Comparison of ENCODE assay signal across 10 cellular contexts in genomic region chr1:161022432-161022831, GRCh38. TPM values are rescaled to one million over a fixed set of nuclear protein-coding genes. Genes with fewer than 3 reads are reported as not detected.
DNase-seq lines count a peak whose midpoint lies in the region; ATAC-seq, FAIRE-seq and TF ChIP-seq lines count a peak whose summit lies in the region.
"Not testable (repeated sequence)": the region's sequence is repeated elsewhere in the genome, so short reads cannot be mapped to it uniquely, and the experiment has no call there.
"Had no signal": no experiment of that assay in that cellular context is flagged by ENCODE, and none has a peak within 500 bp of the region (broad histone marks: within the 10 kb centered on the region; RNA-seq: fewer than 3 reads in every experiment).

No MANE protein-coding gene starts in this region.

- ATAC-seq in T-helper 17 cell, HepG2: not testable (repeated sequence)

- CTCF ChIA-PET in CD4-positive, alpha-beta memory T cell (lab: Charles Lee; ENCODE audit: partially characterized antibody); HepG2 (lab: Yijun Ruan, JAX; ENCODE audit: low intra/inter-chr PET ratio, low total read pairs): not testable (repeated sequence)
- CTCF ChIA-PET in activated naive CD4-positive, alpha-beta T cell treated with anti-CD3 and anti-CD28 coated beads for 36 hours (lab: Charles Lee) = interaction anchor here (1.0 to 2.8 kb wide), 4 partner anchors 8 to 66 kb away, joined by 3 to 11 read pairs (median 5); no protein-coding TSS in a partner anchor

- not testable (repeated sequence) for BruUV-seq in HepG2 (replicated peaks; lab: Mats Ljungman, UMichigan)

- not testable (repeated sequence) for TF ChIP-seq RAD21 in HepG2 (CRISPR knock-in tag; IDR thresholded peaks at IDR 0.05)

- not testable (repeated sequence) for FAIRE-seq in HepG2 (lab: Jason Lieb, UNC)

- H4K20me1 ChIP-seq in HepG2 (ENCODE audit: insufficient read depth, low read length) = not testable (repeated sequence)

- H3K4me3 Mint-ChIP-seq in CD4-positive, alpha-beta memory T cell = peak overlapping the region in 4 of 8 donors; percentile 5 to 56 (median 41)
- H3K4me3 Mint-ChIP-seq in T-helper 17 cell (peak overlapping the region; percentile 52), endodermal cell (peak overlapping the region; percentile 99), neural crest cell (peak overlapping the region; percentile 55)
- H3K4me3 Mint-ChIP-seq in activated naive CD4-positive, alpha-beta T cell treated with anti-CD3 and anti-CD28 coated beads for 36 hours = peak overlapping the region; percentile 14

- H3K4me1 Mint-ChIP-seq in CD4-positive, alpha-beta memory T cell = peaks cover 21 to 47% (median 33%) of the 10 kb centered on the region in 4 donors
- peaks cover 35% of the 10 kb centered on the region for H3K4me1 Mint-ChIP-seq in T-helper 17 cell
- peaks cover 37% of the 10 kb centered on the region for H3K4me1 Mint-ChIP-seq in activated naive CD4-positive, alpha-beta T cell treated with anti-CD3 and anti-CD28 coated beads for 36 hours (ENCODE audit: low read depth)
- peaks cover 31% of the 10 kb centered on the region for H3K4me1 Mint-ChIP-seq in endodermal cell
- peaks cover 21% of the 10 kb centered on the region for H3K4me1 Mint-ChIP-seq in neural crest cell

- H3K27me3 Mint-ChIP-seq in CD4-positive, alpha-beta memory T cell; T-helper 17 cell; activated naive CD4-positive, alpha-beta T cell treated with anti-CD3 and anti-CD28 coated beads for 36 hours (ENCODE audit: low read depth); endodermal cell (ENCODE audit: insufficient read depth): not testable (repeated sequence)
- H3K27me3 Mint-ChIP-seq in neural crest cell (ENCODE audit: low read depth) = peaks cover 55% of the 10 kb centered on the region

- not testable (repeated sequence) for TF ChIP-seq CTCF in LNCaP clone FGC (IDR thresholded peaks at IDR 0.05; ENCODE audit: control insufficient read depth, extremely low read depth, insufficient read depth); endodermal cell (conservative IDR thresholded peaks at IDR 0.05); HepG2 (CRISPR knock-in tag; IDR thresholded peaks at IDR 0.05); neural crest cell (conservative IDR thresholded peaks at IDR 0.05); vagina (IDR thresholded peaks at IDR 0.05)

- peaks cover 36% of the 10 kb centered on the region for H3K4me1 ChIP-seq in CD4-positive, alpha-beta memory T cell (ENCODE audit: insufficient read depth, low read length)
- not testable (repeated sequence) for H3K4me1 ChIP-seq in endodermal cell (ENCODE audit: control insufficient read depth, insufficient read depth, low read length)
- H3K4me1 ChIP-seq in HepG2 (ENCODE audit: insufficient read depth, low read length) (peaks cover 40% of the 10 kb centered on the region), vagina (peaks cover 21% of the 10 kb centered on the region)

- intact Hi-C loops in CD4-positive, alpha-beta memory T cell (cut with micrococcal nuclease); vagina (cut with DNase I): not testable (repeated sequence)
- intact Hi-C loops in activated naive CD4-positive, alpha-beta T cell treated with anti-CD3 and anti-CD28 coated beads for 36 hours (cut with micrococcal nuclease) = loop anchor here (1.0 kb wide), 1 partner anchor 10 kb away; no protein-coding TSS in a partner anchor
- intact Hi-C loops in HepG2 (cut with micrococcal nuclease; ENCODE audit: unreplicated experiment) = loop anchor here (1.0 kb wide), 1 partner anchor 9 kb away; no protein-coding TSS in a partner anchor

- DNase-seq in CD4-positive, alpha-beta memory T cell; LNCaP clone FGC (ENCODE audit: low read depth); T-helper 17 cell; activated naive CD4-positive, alpha-beta T cell treated with anti-CD3 and anti-CD28 coated beads for 36 hours; endodermal cell; HepG2 (ENCODE audit: low spot score); neural crest cell (ENCODE audit: low read depth, low spot score); vagina (ENCODE audit: extremely low spot score in 2 of 2): not testable (repeated sequence)

- H3K4me2 ChIP-seq in HepG2 (ENCODE audit: low read depth, low read length) = peak overlapping the region; percentile 77

- TF ChIP-seq POLR2A in HepG2 (IDR thresholded peaks at IDR 0.05; ENCODE audit: insufficient read depth in 1 of 2, low read depth in 2 of 2, low read length in 2 of 2); vagina (IDR thresholded peaks at IDR 0.05): not testable (repeated sequence)

- POLR2A ChIA-PET in CD4-positive, alpha-beta memory T cell (lab: Charles Lee; ENCODE audit: partially characterized antibody) = interaction anchor here (0.7 to 2.8 kb wide), 7 partner anchors 9 to 111 kb away, joined by 4 to 42 read pairs (median 9); partner anchors contain the start of genes ARHGAP30, DEDD, TSTD1 and USF1
- POLR2A ChIA-PET in HepG2 (lab: Yijun Ruan, JAX) = interaction anchor here (1.2 to 2.3 kb wide), 3 partner anchors 9 to 25 kb away, joined by 3 to 18 read pairs (median 18); partner anchors contain the start of gene USF1

- H2AFZ ChIP-seq in HepG2 (ENCODE audit: low read length) = not testable (repeated sequence)

- peak overlapping the region in 5 of 7 donors; percentile 41 to 92 (median 83) for H3K27ac Mint-ChIP-seq in CD4-positive, alpha-beta memory T cell
- H3K27ac Mint-ChIP-seq in T-helper 17 cell (peak overlapping the region; percentile 97), endodermal cell (peak overlapping the region; percentile 100)
- not testable (repeated sequence) for H3K27ac Mint-ChIP-seq in activated naive CD4-positive, alpha-beta T cell treated with anti-CD3 and anti-CD28 coated beads for 36 hours; neural crest cell (ENCODE audit: unreplicated experiment)

- in situ Hi-C loops in HepG2 (cut with HindIII; ENCODE audit: extremely low pct_ligation_motif_present, low pct_unique_long_range_greater_than_20kb) = not testable (repeated sequence)

- 90% methylated on average over 7 to 12 of the region's 12 CpGs for WGBS in endodermal cell (ENCODE audit: insufficient coverage in 1 of 2, insufficient read length in 1 of 2), 2 experiments
- WGBS in HepG2 (ENCODE audit: low lambda C conversion rate) = 42% methylated on average over 12 of the region's 12 CpGs

- not testable (repeated sequence) for H3K9me3 Mint-ChIP-seq in CD4-positive, alpha-beta memory T cell; activated naive CD4-positive, alpha-beta T cell treated with anti-CD3 and anti-CD28 coated beads for 36 hours; endodermal cell; neural crest cell

- not testable (repeated sequence) for H3K9ac ChIP-seq in endodermal cell (ENCODE audit: extremely low read depth, low read length, poor library complexity, severe bottlenecking); HepG2 (ENCODE audit: insufficient read depth, low read depth, low read length)

- H3K36me3 Mint-ChIP-seq in CD4-positive, alpha-beta memory T cell; T-helper 17 cell (ENCODE audit: low read depth); activated naive CD4-positive, alpha-beta T cell treated with anti-CD3 and anti-CD28 coated beads for 36 hours (ENCODE audit: low read depth); endodermal cell (ENCODE audit: low read depth); neural crest cell (ENCODE audit: low read depth): not testable (repeated sequence)

- H3K36me3 ChIP-seq in CD4-positive, alpha-beta memory T cell (ENCODE audit: insufficient read depth, low read length); endodermal cell (ENCODE audit: control insufficient read depth, insufficient read depth, low read length); HepG2 (replicated peaks in 1 of 2; ENCODE audit: control insufficient read depth in 1 of 2, insufficient read depth in 2 of 2, low read length in 2 of 2); vagina: not testable (repeated sequence)

- not testable (repeated sequence) for H3K9me3 ChIP-seq in CD4-positive, alpha-beta memory T cell (ENCODE audit: control insufficient read depth in 1 of 2, low read length in 2 of 2); T-helper 17 cell (ENCODE audit: control insufficient read depth, low read length, poor library complexity, severe bottlenecking); endodermal cell (ENCODE audit: control insufficient read depth, low read length); HepG2 (ENCODE audit: low read length); vagina

- not testable (repeated sequence) for H3K27me3 ChIP-seq in CD4-positive, alpha-beta memory T cell (ENCODE audit: insufficient read depth, low read length); endodermal cell (ENCODE audit: control insufficient read depth, insufficient read depth, low read length, poor library complexity, severe bottlenecking); HepG2 (ENCODE audit: control insufficient read depth in 1 of 2, insufficient read depth in 2 of 2, low read length in 2 of 2); vagina

- H3K4me3 ChIP-seq in CD4-positive, alpha-beta memory T cell (ENCODE audit: low read length in 2 of 2); endodermal cell (ENCODE audit: low read length); HepG2 (replicated peaks in 1 of 3; ENCODE audit: insufficient read depth in 1 of 3, low read depth in 2 of 3, low read length in 3 of 3); vagina: not testable (repeated sequence)
- H3K4me3 ChIP-seq in LNCaP clone FGC (ENCODE audit: low read depth, low read length) = peak overlapping the region; percentile 76

- not testable (repeated sequence) for TF ChIP-seq EP300 in HepG2 (IDR thresholded peaks at IDR 0.05; ENCODE audit: low read depth in 2 of 2, low read length in 2 of 2); HepG2 (CRISPR knock-in tag; IDR thresholded peaks at IDR 0.05; ENCODE audit: borderline replicate concordance)

- H3K79me2 ChIP-seq in HepG2 (ENCODE audit: insufficient read depth, low read length) = peaks cover 30% of the 10 kb centered on the region

- not testable (repeated sequence) for H3K27ac ChIP-seq in CD4-positive, alpha-beta memory T cell (ENCODE audit: low read depth, low read length); endodermal cell (ENCODE audit: low read depth, low read length); HepG2 (ENCODE audit: extremely low read length, insufficient read depth, low read length)
- H3K27ac ChIP-seq in vagina = peak overlapping the region; percentile 89

RNA-seq across cellular contexts. Expression of gene F11R, which starts 1.5 kb away (rescaled TPM):
- total RNA-seq in CD4-positive, alpha-beta memory T cell = 10 to 100 TPM; 19.3 to 27.1 TPM
- polyA plus RNA-seq in CD4-positive, alpha-beta memory T cell = 10 to 100 TPM; 15.9 to 33.2 TPM
- total RNA-seq in T-helper 17 cell = 10 to 100 TPM; 13.5 to 23.6 TPM
- 10 to 100 TPM; 26.0 to 26.9 TPM for total RNA-seq in activated naive CD4-positive, alpha-beta T cell treated with anti-CD3 and anti-CD28 coated beads for 36 hours
- 100 to 1,000 TPM; 190 to 226 TPM for total RNA-seq in endodermal cell
- polyA plus RNA-seq in endodermal cell (2013, experiment 1 of 2) = 59.3 TPM
- 61.6 TPM for polyA plus RNA-seq in endodermal cell (2013, experiment 2 of 2)
- total RNA-seq in HepG2 (2016; rRNA removed; fragmentation: Illumina TruSeq; extraction: Trizol) = 41.4 and 95.8 TPM in 2 replicates
- total RNA-seq in HepG2 (2016; cell fraction: cytosol; rRNA removed; fragmentation: Illumina TruSeq; extraction: Trizol; ENCODE audit: low read depth) = 4.5 and 5.4 TPM in 2 replicates
- total RNA-seq in HepG2 (2016; cell fraction: insoluble cytoplasmic fraction; rRNA removed; fragmentation: Illumina TruSeq; extraction: Trizol) = 42.0 and 91.4 TPM in 2 replicates
- 13.3 and 15.6 TPM in 2 replicates for total RNA-seq in HepG2 (2016; cell fraction: membrane; rRNA removed; fragmentation: Illumina TruSeq; extraction: Trizol)
- total RNA-seq in HepG2 (2016; cell fraction: nucleus; rRNA removed; fragmentation: Illumina TruSeq; extraction: Trizol) = 73.4 and 78.1 TPM in 2 replicates
- 105 and 145 TPM in 2 replicates for polyA plus RNA-seq in HepG2 (2011; rRNA removed)
- polyA plus RNA-seq in HepG2 (2011; cell fraction: cytosol; rRNA removed) = 97.9 and 106 TPM in 2 replicates
- 65.0 and 70.1 TPM in 2 replicates for polyA plus RNA-seq in HepG2 (2011; cell fraction: nucleus; rRNA removed)
- 48.5 and 60.7 TPM in 2 replicates for polyA plus RNA-seq in HepG2 (2012)
- polyA plus RNA-seq in HepG2 (2016; cell fraction: cytosol; fragmentation: Illumina TruSeq; extraction: Trizol; ENCODE audit: low read depth) = 4.5 and 4.7 TPM in 2 replicates
- 24.5 and 27.5 TPM in 2 replicates for polyA plus RNA-seq in HepG2 (2016; cell fraction: insoluble cytoplasmic fraction; fragmentation: Illumina TruSeq; extraction: Trizol; ENCODE audit: low read depth)
- 8.6 and 9.1 TPM in 2 replicates for polyA plus RNA-seq in HepG2 (2016; cell fraction: membrane; fragmentation: Illumina TruSeq; extraction: Trizol; ENCODE audit: low read depth)
- 69.9 and 80.4 TPM in 2 replicates for polyA plus RNA-seq in HepG2 (2016; cell fraction: nucleus; fragmentation: Illumina TruSeq; extraction: Trizol; ENCODE audit: insufficient read depth, low read depth)
- 95.1 and 327 TPM in 2 replicates for polyA minus RNA-seq in HepG2 (2011; rRNA and poly(A)+ RNA removed; ENCODE audit: low replicate concordance)
- 74.7 and 90.1 TPM in 2 replicates for polyA minus RNA-seq in HepG2 (2011; cell fraction: cytosol; rRNA and poly(A)+ RNA removed)
- polyA minus RNA-seq in HepG2 (2011; cell fraction: nucleus; rRNA and poly(A)+ RNA removed) = 27.6 and 39.4 TPM in 2 replicates
- 3.5 and 6.4 TPM in 2 replicates for total RNA-seq in neural crest cell
- total RNA-seq in vagina = 178 TPM

RNA-seq across cellular contexts. Expression of gene TSTD1, which starts 16.3 kb away (rescaled TPM):
- total RNA-seq in CD4-positive, alpha-beta memory T cell = 10 to 100 TPM; 92.0 to 93.1 TPM
- 100 to 1,000 TPM; 264 to 411 TPM for polyA plus RNA-seq in CD4-positive, alpha-beta memory T cell
- total RNA-seq in T-helper 17 cell = 10 to 100 TPM; 45.5 to 45.7 TPM
- 10 to 100 TPM; 50.3 to 51.5 TPM for total RNA-seq in activated naive CD4-positive, alpha-beta T cell treated with anti-CD3 and anti-CD28 coated beads for 36 hours
- 10 to 100 TPM; 59.1 to 76.4 TPM for total RNA-seq in endodermal cell
- 45.6 TPM for polyA plus RNA-seq in endodermal cell (2013, experiment 1 of 2)
- 41.6 TPM for polyA plus RNA-seq in endodermal cell (2013, experiment 2 of 2)
- 0.31 TPM in 1 of 2 replicates, not detected in the other for total RNA-seq in HepG2 (2016; rRNA removed; fragmentation: Illumina TruSeq; extraction: Trizol)
- total RNA-seq in HepG2 (2016; cell fraction: cytosol; rRNA removed; fragmentation: Illumina TruSeq; extraction: Trizol; ENCODE audit: low read depth) = not detected in 2 replicates
- total RNA-seq in HepG2 (2016; cell fraction: insoluble cytoplasmic fraction; rRNA removed; fragmentation: Illumina TruSeq; extraction: Trizol) = 0.22 TPM in 1 of 2 replicates, not detected in the other
- not detected in 2 replicates for total RNA-seq in HepG2 (2016; cell fraction: membrane; rRNA removed; fragmentation: Illumina TruSeq; extraction: Trizol)
- 0.99 TPM in 1 of 2 replicates, not detected in the other for total RNA-seq in HepG2 (2016; cell fraction: nucleus; rRNA removed; fragmentation: Illumina TruSeq; extraction: Trizol)
- 0.15 TPM in 1 of 2 replicates, not detected in the other for polyA plus RNA-seq in HepG2 (2011; rRNA removed)
- polyA plus RNA-seq in HepG2 (2011; cell fraction: cytosol; rRNA removed) = not detected in 2 replicates
- polyA plus RNA-seq in HepG2 (2011; cell fraction: nucleus; rRNA removed) = 0.55 and 0.79 TPM in 2 replicates
- polyA plus RNA-seq in HepG2 (2012) = not detected in 2 replicates
- not detected in 2 replicates for polyA plus RNA-seq in HepG2 (2016; cell fraction: cytosol; fragmentation: Illumina TruSeq; extraction: Trizol; ENCODE audit: low read depth)
- not detected in 2 replicates for polyA plus RNA-seq in HepG2 (2016; cell fraction: insoluble cytoplasmic fraction; fragmentation: Illumina TruSeq; extraction: Trizol; ENCODE audit: low read depth)
- not detected in 2 replicates for polyA plus RNA-seq in HepG2 (2016; cell fraction: membrane; fragmentation: Illumina TruSeq; extraction: Trizol; ENCODE audit: low read depth)
- polyA plus RNA-seq in HepG2 (2016; cell fraction: nucleus; fragmentation: Illumina TruSeq; extraction: Trizol; ENCODE audit: insufficient read depth, low read depth) = not detected in 2 replicates
- 0.28 and 1.2 TPM in 2 replicates for polyA minus RNA-seq in HepG2 (2011; rRNA and poly(A)+ RNA removed; ENCODE audit: low replicate concordance)
- polyA minus RNA-seq in HepG2 (2011; cell fraction: cytosol; rRNA and poly(A)+ RNA removed) = not detected in 2 replicates
- polyA minus RNA-seq in HepG2 (2011; cell fraction: nucleus; rRNA and poly(A)+ RNA removed) = 0.87 and 1.2 TPM in 2 replicates
- total RNA-seq in neural crest cell = 6.7 and 7.2 TPM in 2 replicates
- total RNA-seq in vagina = 44.7 TPM
- total RNA-seq: G401 had no signal

RNA-seq across cellular contexts. Expression of gene USF1, which starts 23.3 kb away (rescaled TPM):
- 100 to 1,000 TPM; 101 to 102 TPM for total RNA-seq in CD4-positive, alpha-beta memory T cell
- polyA plus RNA-seq in CD4-positive, alpha-beta memory T cell = 1 to 10 TPM; 1.4 to 5.9 TPM
- 10 to 100 TPM; 80.6 to 85.4 TPM for total RNA-seq in T-helper 17 cell
- 10 to 100 TPM; 43.7 to 44.2 TPM for total RNA-seq in activated naive CD4-positive, alpha-beta T cell treated with anti-CD3 and anti-CD28 coated beads for 36 hours
- total RNA-seq in endodermal cell = 10 to 100 TPM; 55.5 to 57.3 TPM
- 69.5 TPM for polyA plus RNA-seq in endodermal cell (2013, experiment 1 of 2)
- 60.9 TPM for polyA plus RNA-seq in endodermal cell (2013, experiment 2 of 2)
- 32.2 and 39.4 TPM in 2 replicates for total RNA-seq in HepG2 (2016; rRNA removed; fragmentation: Illumina TruSeq; extraction: Trizol)
- 10.2 and 10.9 TPM in 2 replicates for total RNA-seq in HepG2 (2016; cell fraction: cytosol; rRNA removed; fragmentation: Illumina TruSeq; extraction: Trizol; ENCODE audit: low read depth)
- 35.2 and 38.6 TPM in 2 replicates for total RNA-seq in HepG2 (2016; cell fraction: insoluble cytoplasmic fraction; rRNA removed; fragmentation: Illumina TruSeq; extraction: Trizol)
- 21.9 and 22.5 TPM in 2 replicates for total RNA-seq in HepG2 (2016; cell fraction: membrane; rRNA removed; fragmentation: Illumina TruSeq; extraction: Trizol)
- 36.9 and 43.8 TPM in 2 replicates for total RNA-seq in HepG2 (2016; cell fraction: nucleus; rRNA removed; fragmentation: Illumina TruSeq; extraction: Trizol)
- 26.9 and 40.0 TPM in 2 replicates for polyA plus RNA-seq in HepG2 (2011; rRNA removed)
- 13.4 and 14.2 TPM in 2 replicates for polyA plus RNA-seq in HepG2 (2011; cell fraction: cytosol; rRNA removed)
- polyA plus RNA-seq in HepG2 (2011; cell fraction: nucleus; rRNA removed) = 155 and 169 TPM in 2 replicates
- 15.0 and 18.0 TPM in 2 replicates for polyA plus RNA-seq in HepG2 (2012)
- polyA plus RNA-seq in HepG2 (2016; cell fraction: cytosol; fragmentation: Illumina TruSeq; extraction: Trizol; ENCODE audit: low read depth) = 5.6 and 6.8 TPM in 2 replicates
- polyA plus RNA-seq in HepG2 (2016; cell fraction: insoluble cytoplasmic fraction; fragmentation: Illumina TruSeq; extraction: Trizol; ENCODE audit: low read depth) = 25.5 and 27.5 TPM in 2 replicates
- polyA plus RNA-seq in HepG2 (2016; cell fraction: membrane; fragmentation: Illumina TruSeq; extraction: Trizol; ENCODE audit: low read depth) = 12.4 and 13.2 TPM in 2 replicates
- 90.2 and 94.9 TPM in 2 replicates for polyA plus RNA-seq in HepG2 (2016; cell fraction: nucleus; fragmentation: Illumina TruSeq; extraction: Trizol; ENCODE audit: insufficient read depth, low read depth)
- polyA minus RNA-seq in HepG2 (2011; rRNA and poly(A)+ RNA removed; ENCODE audit: low replicate concordance) = 71.6 and 214 TPM in 2 replicates
- 13.4 and 14.8 TPM in 2 replicates for polyA minus RNA-seq in HepG2 (2011; cell fraction: cytosol; rRNA and poly(A)+ RNA removed)
- polyA minus RNA-seq in HepG2 (2011; cell fraction: nucleus; rRNA and poly(A)+ RNA removed) = 21.8 and 24.0 TPM in 2 replicates
- 87.7 and 89.5 TPM in 2 replicates for total RNA-seq in neural crest cell
- 39.0 TPM for total RNA-seq in vagina

RNA-seq across cellular contexts. Expression of gene ARHGAP30, which starts 47.3 kb away (rescaled TPM):
- total RNA-seq in CD4-positive, alpha-beta memory T cell = 100 to 1,000 TPM; 222 to 226 TPM
- 100 to 1,000 TPM in 1 of 2 donors, 10 to 100 TPM in 1; 63.4 to 213 TPM for polyA plus RNA-seq in CD4-positive, alpha-beta memory T cell
- total RNA-seq in T-helper 17 cell (100 to 1,000 TPM; 156 to 189 TPM), endodermal cell (under 1 TPM; 0.07 to 0.13 TPM), HepG2 (2016; rRNA removed; fragmentation: Illumina TruSeq; extraction: Trizol) (0.20 TPM in 1 of 2 replicates, not detected in the other), neural crest cell (not detected in 2 replicates), vagina (14.5 TPM)
- total RNA-seq in activated naive CD4-positive, alpha-beta T cell treated with anti-CD3 and anti-CD28 coated beads for 36 hours = 100 to 1,000 TPM; 104 to 106 TPM
- not detected for polyA plus RNA-seq in endodermal cell (2013, experiment 1 of 2)
- not detected for polyA plus RNA-seq in endodermal cell (2013, experiment 2 of 2)
- not detected in 2 replicates for total RNA-seq in HepG2 (2016; cell fraction: cytosol; rRNA removed; fragmentation: Illumina TruSeq; extraction: Trizol; ENCODE audit: low read depth)
- 0.07 and 0.37 TPM in 2 replicates for total RNA-seq in HepG2 (2016; cell fraction: insoluble cytoplasmic fraction; rRNA removed; fragmentation: Illumina TruSeq; extraction: Trizol)
- total RNA-seq in HepG2 (2016; cell fraction: membrane; rRNA removed; fragmentation: Illumina TruSeq; extraction: Trizol) = not detected in 2 replicates
- total RNA-seq in HepG2 (2016; cell fraction: nucleus; rRNA removed; fragmentation: Illumina TruSeq; extraction: Trizol) = 0.16 and 0.34 TPM in 2 replicates
- polyA plus RNA-seq in HepG2 (2011; rRNA removed) = 0.13 and 0.17 TPM in 2 replicates
- 0.04 and 0.05 TPM in 2 replicates for polyA plus RNA-seq in HepG2 (2011; cell fraction: cytosol; rRNA removed)
- polyA plus RNA-seq in HepG2 (2011; cell fraction: nucleus; rRNA removed) = 0.61 and 0.68 TPM in 2 replicates
- polyA plus RNA-seq in HepG2 (2012) = 0.16 and 0.21 TPM in 2 replicates
- polyA plus RNA-seq in HepG2 (2016; cell fraction: cytosol; fragmentation: Illumina TruSeq; extraction: Trizol; ENCODE audit: low read depth) = 0.03 TPM in 1 of 2 replicates, not detected in the other
- 0.07 and 0.09 TPM in 2 replicates for polyA plus RNA-seq in HepG2 (2016; cell fraction: insoluble cytoplasmic fraction; fragmentation: Illumina TruSeq; extraction: Trizol; ENCODE audit: low read depth)
- 0.03 and 0.05 TPM in 2 replicates for polyA plus RNA-seq in HepG2 (2016; cell fraction: membrane; fragmentation: Illumina TruSeq; extraction: Trizol; ENCODE audit: low read depth)
- 0.46 and 0.75 TPM in 2 replicates for polyA plus RNA-seq in HepG2 (2016; cell fraction: nucleus; fragmentation: Illumina TruSeq; extraction: Trizol; ENCODE audit: insufficient read depth, low read depth)
- 0.02 and 0.09 TPM in 2 replicates for polyA minus RNA-seq in HepG2 (2011; rRNA and poly(A)+ RNA removed; ENCODE audit: low replicate concordance)
- polyA minus RNA-seq in HepG2 (2011; cell fraction: cytosol; rRNA and poly(A)+ RNA removed) = not detected in 2 replicates
- 0.13 and 1.2 TPM in 2 replicates for polyA minus RNA-seq in HepG2 (2011; cell fraction: nucleus; rRNA and poly(A)+ RNA removed)
- total RNA-seq: SK-MEL-5 had no signal
